In genomic region chr12:98660521-98660920, GRCh38 we compare ENCODE assay signal across 17 cellular contexts. TPM values are rescaled to one million over a fixed set of nuclear protein-coding genes. Genes with fewer than 3 reads are reported as not detected.
DNase-seq lines count a peak whose midpoint lies in the region; ATAC-seq and TF ChIP-seq lines count a peak whose summit lies in the region.
"Had no signal": no experiment of that assay in that cellular context is flagged by ENCODE, and none has a peak within 500 bp of the region (broad histone marks: within the 10 kb centered on the region; RNA-seq: fewer than 3 reads in every experiment).

No MANE protein-coding gene starts in this region.

- H3K36me3 Mint-ChIP-seq in CD4-positive, CD25-positive, alpha-beta regulatory T cell = peaks cover 31% of the 10 kb centered on the region
- H3K36me3 Mint-ChIP-seq in CD8-positive, alpha-beta memory T cell = peaks cover 6 to 83% (median 15%) of the 10 kb centered on the region in 3 donors
- H3K36me3 Mint-ChIP-seq in effector memory CD8-positive, alpha-beta T cell (ENCODE audit: insufficient read depth) = peaks cover 58% of the 10 kb centered on the region

- POLR2A ChIA-PET in CD8-positive, alpha-beta memory T cell (lab: Charles Lee) = no interaction called here

- H3K4me3 ChIP-seq in CD4-positive, CD25-positive, alpha-beta regulatory T cell (ENCODE audit: low read depth, low read length) = no peak overlapping the region
- no peak overlapping the region for H3K4me3 ChIP-seq in CD8-positive, alpha-beta memory T cell (ENCODE audit: low read length)
- H3K4me3 ChIP-seq in neutrophil (ENCODE audit: low read depth in 1 of 2, low read length in 1 of 2) = no peak overlapping the region
- H3K4me3 ChIP-seq: GM23338 had no signal

- no peak for TF ChIP-seq CTCF in neutrophil (IDR thresholded peaks at IDR 0.05)

- DNase-seq in CD4-positive, CD25-positive, alpha-beta regulatory T cell = no peak
- no peak for DNase-seq in CD8-positive, alpha-beta memory T cell
- DNase-seq in effector memory CD8-positive, alpha-beta T cell = no peak
- DNase-seq in hepatic stellate cell (ENCODE audit: low spot score) (no peak), germinal center (ENCODE audit: low spot score) (no peak)
- DNase-seq: C1 segment of cervical spinal cord; CD8-positive, alpha-beta T cell; DMS 273 treated with DMSO at 0.1 percent for 48 hours; DMS53; DMS79 treated with DMSO at 0.1 percent for 48 hours; GF-D8; H9 had no signal

- H3K9me3 Mint-ChIP-seq in CD4-positive, CD25-positive, alpha-beta regulatory T cell = no peaks in the 10 kb centered on the region
- H3K9me3 Mint-ChIP-seq in CD8-positive, alpha-beta memory T cell = no peaks in the 10 kb centered on the region
- no peaks in the 10 kb centered on the region for H3K9me3 Mint-ChIP-seq in effector memory CD8-positive, alpha-beta T cell
- H3K9me3 Mint-ChIP-seq: CD8-positive, alpha-beta T cell; GM23338; H9 had no signal

- CTCF ChIA-PET in CD8-positive, alpha-beta memory T cell (lab: Charles Lee) = no interaction called here

- ATAC-seq in CD4-positive, CD25-positive, alpha-beta regulatory T cell (ENCODE audit: low read depth in 2 of 2) = no peak
- no peak for ATAC-seq in effector memory CD8-positive, alpha-beta T cell (replicated peaks)
- ATAC-seq in HG03354 (IDR thresholded peaks at IDR 0.05; ENCODE audit: poor library complexity, severe bottlenecking, unreplicated experiment) (no peak), GM19397 (IDR thresholded peaks at IDR 0.05; ENCODE audit: unreplicated experiment) (no peak)
- ATAC-seq: CD8-positive, alpha-beta T cell; GM23338; HCT116 had no signal

- H3K27ac ChIP-seq in CD4-positive, CD25-positive, alpha-beta regulatory T cell (ENCODE audit: insufficient read depth, low read length, poor library complexity, severe bottlenecking) = no peak overlapping the region
- H3K27ac ChIP-seq in CD8-positive, alpha-beta memory T cell (ENCODE audit: low read depth, low read length) = no peak overlapping the region
- peak overlapping the region; percentile 43 for H3K27ac ChIP-seq in neutrophil

- H3K9me3 ChIP-seq in CD4-positive, CD25-positive, alpha-beta regulatory T cell (ENCODE audit: control insufficient read depth in 2 of 2, low read length in 2 of 2) = no peaks in the 10 kb centered on the region
- H3K9me3 ChIP-seq in CD8-positive, alpha-beta memory T cell (ENCODE audit: low read length) = no peaks in the 10 kb centered on the region
- H3K9me3 ChIP-seq in neutrophil = no peaks in the 10 kb centered on the region

- no peak overlapping the region for H3K4me3 Mint-ChIP-seq in CD4-positive, CD25-positive, alpha-beta regulatory T cell
- H3K4me3 Mint-ChIP-seq in CD8-positive, alpha-beta memory T cell = no peak overlapping the region
- H3K4me3 Mint-ChIP-seq in effector memory CD8-positive, alpha-beta T cell = no peak overlapping the region
- H3K4me3 Mint-ChIP-seq: CD8-positive, alpha-beta T cell; GM23338; H9 had no signal

- no peaks in the 10 kb centered on the region for H3K27me3 Mint-ChIP-seq in CD4-positive, CD25-positive, alpha-beta regulatory T cell
- no peaks in the 10 kb centered on the region for H3K27me3 Mint-ChIP-seq in CD8-positive, alpha-beta memory T cell
- no peaks in the 10 kb centered on the region for H3K27me3 Mint-ChIP-seq in effector memory CD8-positive, alpha-beta T cell

- H3K27me3 ChIP-seq in CD4-positive, CD25-positive, alpha-beta regulatory T cell (ENCODE audit: control insufficient read depth, insufficient read depth, low read length) = no peaks in the 10 kb centered on the region
- H3K27me3 ChIP-seq in CD8-positive, alpha-beta memory T cell (ENCODE audit: insufficient read depth, low read length, poor library complexity, severe bottlenecking) = no peaks in the 10 kb centered on the region
- no peaks in the 10 kb centered on the region for H3K27me3 ChIP-seq in neutrophil

- H3K4me1 ChIP-seq in CD4-positive, CD25-positive, alpha-beta regulatory T cell (ENCODE audit: control insufficient read depth, insufficient read depth, low read length, poor library complexity, severe bottlenecking) = peaks cover 4% of the 10 kb centered on the region
- no peaks in the 10 kb centered on the region for H3K4me1 ChIP-seq in CD8-positive, alpha-beta memory T cell (ENCODE audit: insufficient read depth, low read length)
- H3K4me1 ChIP-seq in neutrophil (ENCODE audit: control insufficient read depth in 1 of 2, insufficient read depth in 1 of 2, low read depth in 1 of 2, low read length in 1 of 2) = no peaks in the 10 kb centered on the region

- peak overlapping the region in 2 of 3 donors; percentile 37 to 53 for H3K27ac Mint-ChIP-seq in CD4-positive, CD25-positive, alpha-beta regulatory T cell
- H3K27ac Mint-ChIP-seq in CD8-positive, alpha-beta memory T cell = peak overlapping the region in 5 of 8 donors; percentile 19 to 58 (median 29)
- H3K27ac Mint-ChIP-seq in effector memory CD8-positive, alpha-beta T cell = peak overlapping the region; percentile 51 to 52
- H3K27ac Mint-ChIP-seq: CD8-positive, alpha-beta T cell; GM23338 had no signal

- H3K36me3 ChIP-seq in CD4-positive, CD25-positive, alpha-beta regulatory T cell (ENCODE audit: control insufficient read depth, insufficient read depth, low read length) = peaks cover 72% of the 10 kb centered on the region
- peaks cover 11% of the 10 kb centered on the region for H3K36me3 ChIP-seq in CD8-positive, alpha-beta memory T cell (ENCODE audit: insufficient read depth, low read length)
- H3K36me3 ChIP-seq in neutrophil = peaks cover 100% of the 10 kb centered on the region

- H3K4me1 Mint-ChIP-seq in CD4-positive, CD25-positive, alpha-beta regulatory T cell = peaks cover 8 to 14% (median 12%) of the 10 kb centered on the region in 4 donors
- H3K4me1 Mint-ChIP-seq in CD8-positive, alpha-beta memory T cell = peaks cover 8 to 14% (median 13%) of the 10 kb centered on the region in 3 donors
- H3K4me1 Mint-ChIP-seq in effector memory CD8-positive, alpha-beta T cell (ENCODE audit: low read depth in 2 of 2) = peaks cover 2 to 10% of the 10 kb centered on the region in 2 donors
- H3K4me1 Mint-ChIP-seq: GM23338, H9 had no signal

RNA-seq across cellular contexts. Expression of gene APAF1, which starts 15.4 kb away (rescaled TPM):
- 28.5 TPM for total RNA-seq in CD4-positive, CD25-positive, alpha-beta regulatory T cell
- polyA plus RNA-seq in CD4-positive, CD25-positive, alpha-beta regulatory T cell = 1 to 10 TPM; 4.9 to 7.5 (median 6.8) TPM
- 10 to 100 TPM; 13.9 to 14.6 TPM for total RNA-seq in CD8-positive, alpha-beta memory T cell
- 11.1 TPM for polyA plus RNA-seq in CD8-positive, alpha-beta memory T cell

RNA-seq across cellular contexts. Expression of gene IKBIP, which starts 15.9 kb away (rescaled TPM):
- 3.4 TPM for total RNA-seq in CD4-positive, CD25-positive, alpha-beta regulatory T cell
- polyA plus RNA-seq in CD4-positive, CD25-positive, alpha-beta regulatory T cell = 10 to 100 TPM in 2 of 4 donors, 1 to 10 TPM in 2; 6.2 to 11.0 (median 9.2) TPM
- 10 to 100 TPM; 29.4 to 30.4 TPM for total RNA-seq in CD8-positive, alpha-beta memory T cell
- 9.4 TPM for polyA plus RNA-seq in CD8-positive, alpha-beta memory T cell
